ENCODE assay signal across 8 cellular contexts in genomic region chr3:185585862-185586643, GRCh38. TPM values are rescaled to one million over a fixed set of nuclear protein-coding genes. Genes with fewer than 3 reads are reported as not detected.
DNase-seq lines count a peak whose midpoint lies in the region; ATAC-seq and TF ChIP-seq lines count a peak whose summit lies in the region.

SENP2 (plus strand) TSS chr3:185586295; CDS start chr3:185586414, 119 bp downstream.

- H3K4me3 Mint-ChIP-seq in natural killer cell = peak within 1 kb of the TSS; percentile 92

- no peaks in the 10 kb centered on the region for H3K27me3 ChIP-seq in H7 (ENCODE audit: control insufficient read depth, insufficient read depth, low read length)

- DNase-seq in ELF-1 (ENCODE audit: low read depth, low spot score) = peak; percentile 99
- peak; percentile 96 for DNase-seq in H7
- DNase-seq in M059J (ENCODE audit: low read depth) = peak; percentile 100
- peak; percentile 97 to 98 for DNase-seq in SHP77 (lab: John Stamatoyannopoulos, UW)
- peak; percentile 99 for DNase-seq in activated effector memory CD4-positive, alpha-beta T cell treated with Interleukin-2 at 50 U/mL for 16 hours
- DNase-seq in fibroblast of peridontal ligament (ENCODE audit: extremely low read depth) = peak; percentile 99
- DNase-seq in natural killer cell = peak; percentile 100
- peak; percentile 99 for DNase-seq in stimulated activated naive CD4-positive, alpha-beta T cell treated with Interleukin-2 at 50 U/mL for 16 hours (lab: John Stamatoyannopoulos, UW)

- no peaks in the 10 kb centered on the region for H3K9me3 Mint-ChIP-seq in natural killer cell

- TF ChIP-seq CTCF in natural killer cell (IDR thresholded peaks at IDR 0.05) = no peak

- intact Hi-C loops in natural killer cell (cut with micrococcal nuclease) = loop anchor here (1.0 to 10.0 kb wide), 6 partner anchors 87 to 1951 kb away; partner anchors contain the start of genes DNAJB11, ETV5, KLHL24 and TMEM41A

- H3K4me3 ChIP-seq in H7 (ENCODE audit: insufficient read depth, low read depth, low read length) = peak within 1 kb of the TSS; percentile 77

- ATAC-seq in natural killer cell = peak; percentile 80 to 93 (median 85)

- H3K36me3 Mint-ChIP-seq in natural killer cell = no peaks in the 10 kb centered on the region

- no peaks in the 10 kb centered on the region for H3K27me3 Mint-ChIP-seq in natural killer cell (ENCODE audit: low read depth in 2 of 2)

- no peaks in the 10 kb centered on the region for H3K36me3 ChIP-seq in H7 (replicated peaks; ENCODE audit: control insufficient read depth, insufficient read depth, low read length)

- H3K27ac Mint-ChIP-seq in natural killer cell = peak within 1 kb of the TSS; percentile 93 to 98

- peaks cover 47 to 50% of the 10 kb centered on the region in 2 donors for H3K4me1 Mint-ChIP-seq in natural killer cell

RNA-seq across cellular contexts. Expression of gene SENP2, which starts in this region (rescaled TPM):
- total RNA-seq in H7 (2014; rRNA removed; shearing (Covaris generic)) = 23.9 and 38.3 TPM in 2 replicates
- 34.7 and 40.1 TPM in 2 replicates for total RNA-seq in M059J (2014; rRNA removed; shearing (Covaris generic))
- 10 to 100 TPM; 57.8 to 59.8 (median 58.7) TPM for total RNA-seq in natural killer cell

Comparison
In these comparisons a context has a peak if more than half of its experiments do, and no peak if none do; other contexts are left out.
1. Peak in every context shown above with its lines: DNase-seq, ATAC-seq and H3K4me3 ChIP-seq.